ENCODE assay signal across 21 cellular contexts in the genomic region with DNA sequence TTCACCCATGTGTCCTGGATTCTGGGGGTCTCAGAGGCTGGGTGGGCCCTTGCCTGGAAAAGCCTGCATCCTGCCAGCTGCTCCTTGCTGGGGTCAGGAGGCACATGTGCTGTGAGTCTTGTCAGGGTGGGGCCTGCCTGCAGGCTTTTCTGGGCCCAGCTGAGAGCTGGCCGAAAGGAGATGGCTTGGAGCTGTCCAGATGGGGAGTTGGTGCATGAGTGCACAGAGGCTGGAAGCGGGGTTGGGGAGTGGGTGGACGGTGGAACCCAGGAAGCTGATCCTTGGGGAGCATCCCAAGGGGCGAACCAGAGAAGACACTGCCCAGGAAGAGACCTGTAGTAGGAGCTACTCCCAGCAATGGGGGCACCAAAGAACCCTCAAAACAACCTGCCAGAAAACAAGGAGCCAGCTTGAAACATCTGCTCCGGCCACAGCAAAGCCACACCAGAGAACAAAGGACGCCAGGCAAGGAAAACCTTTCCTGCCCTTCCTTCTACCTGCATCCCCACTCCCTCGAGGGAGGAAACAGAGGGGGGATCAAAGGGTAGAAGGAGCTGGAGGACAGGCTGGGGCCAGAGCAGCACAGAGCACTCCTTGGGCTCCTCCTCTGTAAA. TPM values are rescaled to one million over a fixed set of nuclear protein-coding genes. Genes with fewer than 3 reads are reported as not detected.
DNase-seq lines count a peak whose midpoint lies in the region; ATAC-seq and TF ChIP-seq lines count a peak whose summit lies in the region.
"Had no signal": no experiment of that assay in that cellular context is flagged by ENCODE, and none has a peak within 500 bp of the region (broad histone marks: within the 10 kb centered on the region; RNA-seq: fewer than 3 reads in every experiment).

No MANE protein-coding gene starts in this region.

- H3F3A ChIP-seq in PC-3 (ENCODE audit: low read length, unreplicated experiment) (no peaks in the 10 kb centered on the region), GM23338 (replicated peaks; ENCODE audit: low read depth) (no peaks in the 10 kb centered on the region)

- H3K9me2 ChIP-seq in PC-3 (replicated peaks; ENCODE audit: low read length) (no peaks in the 10 kb centered on the region), hepatocyte (replicated peaks; ENCODE audit: insufficient read depth) (no peaks in the 10 kb centered on the region), GM23338 (ENCODE audit: insufficient read depth) (no peaks in the 10 kb centered on the region)

- no peaks in the 10 kb centered on the region for H3K36me3 Mint-ChIP-seq in GM23338 (ENCODE audit: low read depth)
- H3K36me3 Mint-ChIP-seq: activated CD8-positive, alpha-beta memory T cell treated with anti-CD3 and anti-CD28 coated beads, Interleukin-2, amount 10 ng/mL, durations not matched to agents 7 days and 5 days; brain had no signal

- no TSS peak for BruUV-seq in PC-3 (replicated peaks; lab: Mats Ljungman, UMichigan)

- TF ChIP-seq CTCF in PC-3 (conservative IDR thresholded peaks at IDR 0.05; ENCODE audit: low read depth, low read length) (no peak), hepatocyte (IDR thresholded peaks at IDR 0.05; ENCODE audit: poor library complexity) (no peak), osteoblast (IDR thresholded peaks at IDR 0.05; ENCODE audit: extremely low read depth, low read depth, low read length) (no peak), GM23338 (conservative IDR thresholded peaks at IDR 0.05; ENCODE audit: low read depth in 2 of 2) (no peak)

- no peak overlapping the region for H3K4me3 Mint-ChIP-seq in GM23338
- H3K4me3 Mint-ChIP-seq: activated CD8-positive, alpha-beta memory T cell treated with anti-CD3 and anti-CD28 coated beads, Interleukin-2, amount 10 ng/mL, durations not matched to agents 7 days and 5 days; activated T-cell treated with anti-CD3 and anti-CD28 coated beads, Interleukin-2, amount 50 U/mL, for 4 hours; brain; HFFc6; nephron progenitor cell; stimulated activated naive CD8-positive, alpha-beta T cell treated with anti-CD3 and anti-CD28 coated beads, Interleukin-15, amount 100 ng/mL, for 72 hours; T-helper 1 cell treated with Interleukin-12 subunit alpha and Interleukin-12 subunit beta and Interleukin-4 antibody, amounts not matched to agents 30 μg/mL and 1 μg/mL, for 36 hours had no signal

- H3K79me2 ChIP-seq in PC-3 (ENCODE audit: low read length): no peaks in the 10 kb centered on the region
- H3K79me2 ChIP-seq in hepatocyte: no peaks in the 10 kb centered on the region
- no peaks in the 10 kb centered on the region for H3K79me2 ChIP-seq in osteoblast (ENCODE audit: insufficient read depth, low read length)
- no peaks in the 10 kb centered on the region for H3K79me2 ChIP-seq in GM23338 (replicated peaks; ENCODE audit: insufficient read depth)

- WGBS in hepatocyte (ENCODE audit: low lambda C conversion rate, missing lambda C conversion rate): 74% methylated on average over 7 of the region's 7 CpGs

- DNase-seq in PC-3 (no peak), hepatocyte (ENCODE audit: low spot score) (no peak), osteoblast (ENCODE audit: insufficient read length, low spot score, missing footprints) (peak; percentile 36), NCI-H1092 treated with DMSO at 0.1 percent for 48 hours (lab: John Stamatoyannopoulos, UW) (no peak), NCI-H69 (lab: John Stamatoyannopoulos, UW) (no peak), GM23338 (ENCODE audit: low spot score) (no peak)
- DNase-seq: effector CD4-positive, alpha-beta T cell; NCI-H2081 treated with DMSO at 0.1 percent for 48 hours; NCI-H774 had no signal

- H3K27ac Mint-ChIP-seq in GM23338: no peak overlapping the region
- H3K27ac Mint-ChIP-seq: activated CD8-positive, alpha-beta memory T cell treated with anti-CD3 and anti-CD28 coated beads, Interleukin-2, amount 10 ng/mL, durations not matched to agents 7 days and 5 days; HFFc6; nephron progenitor cell; T-helper 1 cell treated with Interleukin-12 subunit alpha and Interleukin-12 subunit beta and Interleukin-4 antibody, amounts not matched to agents 30 μg/mL and 1 μg/mL, for 36 hours had no signal

- peak overlapping the region; percentile 40; the same call in 1 of the 2 replicates for H2AFZ ChIP-seq in PC-3 (ENCODE audit: low read length)
- no peak overlapping the region for H2AFZ ChIP-seq in hepatocyte
- no peak overlapping the region for H2AFZ ChIP-seq in osteoblast (ENCODE audit: low read length)
- no peak overlapping the region for H2AFZ ChIP-seq in GM23338

- no peak overlapping the region for H3K9ac ChIP-seq in BLaER1 treated with 17β-estradiol and CSF1 and Interleukin-3, amounts not matched to agents 10 nM and 100 nM
- no peak overlapping the region for H3K9ac ChIP-seq in PC-3 (ENCODE audit: low read length)

- H3K27me3 ChIP-seq in BLaER1 treated with 17β-estradiol and CSF1 and Interleukin-3, amounts not matched to agents 10 nM and 100 nM: no peaks in the 10 kb centered on the region
- H3K27me3 ChIP-seq in PC-3 (ENCODE audit: low read length): no peaks in the 10 kb centered on the region
- H3K27me3 ChIP-seq in hepatocyte: no peaks in the 10 kb centered on the region
- H3K27me3 ChIP-seq in osteoblast (ENCODE audit: insufficient read depth, low read length): no peaks in the 10 kb centered on the region
- no peaks in the 10 kb centered on the region for H3K27me3 ChIP-seq in GM23338 (ENCODE audit: insufficient read depth)
- H3K27me3 ChIP-seq: pancreas had no signal

- intact Hi-C loops in PC-3 (cut with micrococcal nuclease): no loop called here

- no peak overlapping the region for H3K4me3 ChIP-seq in BLaER1 treated with 17β-estradiol and CSF1 and Interleukin-3, amounts not matched to agents 10 nM and 100 nM
- H3K4me3 ChIP-seq in PC-3 (ENCODE audit: low read length) (no peak overlapping the region), hepatocyte (no peak overlapping the region), osteoblast (ENCODE audit: insufficient read depth, low read length) (no peak overlapping the region), GM23338 (no peak overlapping the region)
- H3K4me3 ChIP-seq: gastrocnemius medialis, thoracic aorta had no signal

- CTCF ChIA-PET in PC-3 (lab: Charles Lee): interaction anchor here (1.0 kb wide), 1 partner anchor 50 kb away, joined by 3 read pairs; no protein-coding TSS in a partner anchor

- ATAC-seq in PC-3: no peak
- ATAC-seq in GM23338: no peak

- peak overlapping the region in 10 of 11 experiments; percentile 30 to 87 (median 66); a peak in 18 of 22 replicates for H3K4me2 ChIP-seq in BLaER1 treated with 17β-estradiol and CSF1 and Interleukin-3, amounts not matched to agents 10 nM and 100 nM
- H3K4me2 ChIP-seq in PC-3 (ENCODE audit: low read length) (peak overlapping the region; percentile 23; the same call in 1 of the 2 replicates), hepatocyte (peak overlapping the region; percentile 54), osteoblast (ENCODE audit: insufficient read depth, low read length) (no peak overlapping the region), GM23338 (no peak overlapping the region)

- H3K27me3 Mint-ChIP-seq in GM23338 (ENCODE audit: insufficient read depth, low read depth, poor library complexity): peaks cover 6% of the 10 kb centered on the region

- H3K9me3 ChIP-seq in BLaER1 treated with 17β-estradiol and CSF1 and Interleukin-3, amounts not matched to agents 10 nM and 100 nM (replicated peaks in 1 of 11): no peaks in the 10 kb centered on the region
- no peaks in the 10 kb centered on the region for H3K9me3 ChIP-seq in PC-3 (ENCODE audit: low read length)
- no peaks in the 10 kb centered on the region for H3K9me3 ChIP-seq in hepatocyte (ENCODE audit: low read depth)
- H3K9me3 ChIP-seq in osteoblast (ENCODE audit: low read depth, low read length): no peaks in the 10 kb centered on the region
- H3K9me3 ChIP-seq: gastrocnemius medialis, pancreas, thoracic aorta had no signal

- H3K36me3 ChIP-seq in BLaER1 treated with 17β-estradiol and CSF1 and Interleukin-3, amounts not matched to agents 10 nM and 100 nM: no peaks in the 10 kb centered on the region
- H3K36me3 ChIP-seq in PC-3 (ENCODE audit: low read depth, low read length) (no peaks in the 10 kb centered on the region), hepatocyte (replicated peaks; ENCODE audit: insufficient read depth, low read depth) (no peaks in the 10 kb centered on the region), osteoblast (ENCODE audit: insufficient read depth, low read length) (no peaks in the 10 kb centered on the region), GM23338 (ENCODE audit: insufficient read depth) (no peaks in the 10 kb centered on the region)
- H3K36me3 ChIP-seq: gastrocnemius medialis, pancreas, thoracic aorta had no signal

- POLR2A ChIA-PET in PC-3 (lab: Charles Lee; ENCODE audit: unreplicated experiment): no interaction called here

- H4K20me1 ChIP-seq in BLaER1 treated with 17β-estradiol and CSF1 and Interleukin-3, amounts not matched to agents 10 nM and 100 nM: no peaks in the 10 kb centered on the region
- H4K20me1 ChIP-seq in PC-3 (ENCODE audit: low read length) (no peaks in the 10 kb centered on the region), hepatocyte (ENCODE audit: insufficient read depth, poor library complexity, severe bottlenecking) (no peaks in the 10 kb centered on the region), osteoblast (ENCODE audit: insufficient read depth, low read length) (no peaks in the 10 kb centered on the region), GM23338 (replicated peaks; ENCODE audit: insufficient read depth) (no peaks in the 10 kb centered on the region)

- H3K4me1 ChIP-seq in BLaER1 treated with 17β-estradiol and CSF1 and Interleukin-3, amounts not matched to agents 10 nM and 100 nM: peaks cover 45 to 64% (median 56%) of the 10 kb centered on the region in 10 experiments
- H3K4me1 ChIP-seq in PC-3 (ENCODE audit: insufficient read depth, low read length) (peaks cover 20% of the 10 kb centered on the region), hepatocyte (ENCODE audit: insufficient read depth) (peaks cover 4% of the 10 kb centered on the region), osteoblast (ENCODE audit: insufficient read depth, low read length) (peaks cover 10% of the 10 kb centered on the region), GM23338 (ENCODE audit: insufficient read depth) (no peaks in the 10 kb centered on the region; the same call in 1 of the 2 replicates)
- H3K4me1 ChIP-seq: gastrocnemius medialis had no signal

- H3K9me3 Mint-ChIP-seq in GM23338: no peaks in the 10 kb centered on the region; the same call in 2 of the 3 replicates
- H3K9me3 Mint-ChIP-seq: activated T-cell treated with anti-CD3 and anti-CD28 coated beads, Interleukin-2, amount 50 U/mL, for 4 hours; brain; HFFc6; nephron progenitor cell; stimulated activated naive CD8-positive, alpha-beta T cell treated with anti-CD3 and anti-CD28 coated beads, Interleukin-15, amount 100 ng/mL, for 72 hours; T-helper 1 cell treated with Interleukin-12 subunit alpha and Interleukin-12 subunit beta and Interleukin-4 antibody, amounts not matched to agents 30 μg/mL and 1 μg/mL, for 36 hours had no signal

- no peak overlapping the region for H3K27ac ChIP-seq in BLaER1 treated with 17β-estradiol and CSF1 and Interleukin-3, amounts not matched to agents 10 nM and 100 nM
- H3K27ac ChIP-seq in PC-3 (ENCODE audit: low read length) (no peak overlapping the region), hepatocyte (peak overlapping the region; percentile 84), osteoblast (ENCODE audit: low read depth, low read length) (no peak overlapping the region), GM23338 (ENCODE audit: low read depth) (no peak overlapping the region)
- H3K27ac ChIP-seq: gastrocnemius medialis, RWPE1, thoracic aorta had no signal

- peaks cover 19% of the 10 kb centered on the region for H3K4me1 Mint-ChIP-seq in GM23338

RNA-seq across cellular contexts. Expression of a gene that starts 8.2 kb away (rescaled TPM):
- total RNA-seq in PC-3 (2014; rRNA removed): 22.1 and 25.9 TPM in 2 replicates
- 15.2 and 22.6 TPM in 2 replicates for total RNA-seq in hepatocyte
- 25.4 and 33.4 TPM in 2 replicates for polyA plus RNA-seq in hepatocyte
- 22.7 and 25.0 TPM in 2 replicates for total RNA-seq in osteoblast
- 26.9 and 35.0 TPM in 2 replicates for total RNA-seq in GM23338 (2014; rRNA removed; shearing (Covaris generic))
- 21.2 and 25.1 TPM in 2 replicates for polyA plus RNA-seq in GM23338 (2016; fragmentation: Nextera tagmentation; extraction: Ambion mirVana)

RNA-seq across cellular contexts. Expression of a gene that starts 23.8 kb away (rescaled TPM):
- total RNA-seq in PC-3 (2014; rRNA removed) (87.5 and 97.0 TPM in 2 replicates), hepatocyte (136 and 156 TPM in 2 replicates), osteoblast (82.5 and 91.6 TPM in 2 replicates)
- polyA plus RNA-seq in hepatocyte (179 and 193 TPM in 2 replicates), GM23338 (2016; fragmentation: Nextera tagmentation; extraction: Ambion mirVana) (85.5 and 86.2 TPM in 2 replicates)
- total RNA-seq in GM23338 (2014; rRNA removed; shearing (Covaris generic)): 121 and 158 TPM in 2 replicates

RNA-seq across cellular contexts. Expression of a gene that starts 24.1 kb away (rescaled TPM):
- total RNA-seq in PC-3 (2014; rRNA removed) (31.7 and 35.9 TPM in 2 replicates), hepatocyte (111 and 114 TPM in 2 replicates), osteoblast (53.6 and 63.3 TPM in 2 replicates)
- polyA plus RNA-seq in hepatocyte (47.0 and 50.2 TPM in 2 replicates), GM23338 (2016; fragmentation: Nextera tagmentation; extraction: Ambion mirVana) (14.6 and 16.3 TPM in 2 replicates)
- total RNA-seq in GM23338 (2014; rRNA removed; shearing (Covaris generic)): 32.4 and 32.7 TPM in 2 replicates

Comparison
In these comparisons a context has a peak if more than half of its experiments do, and no peak if none do; other contexts are left out.
1. H3K4me2 ChIP-seq: peak in BLaER1 treated with 17β-estradiol and CSF1 and Interleukin-3, amounts not matched to agents 10 nM and 100 nM (10 of 11), PC-3 (single experiment) and hepatocyte (single experiment); none in osteoblast (single experiment) and GM23338 (single experiment).